ENCODE assay signal across 22 cellular contexts in genomic region chr3:118949113-118949760, GRCh38.
DNase-seq lines count a peak whose midpoint lies in the region; TF ChIP-seq lines count a peak whose summit lies in the region.
"Had no signal": no experiment of that assay in that cellular context is flagged by ENCODE, and none has a peak within 500 bp of the region (broad histone marks: within the 10 kb centered on the region; RNA-seq: fewer than 3 reads in every experiment).

No MANE protein-coding gene starts in this region.

- peaks cover 0 to 1% (median 0%) of the 10 kb centered on the region in 8 donors for H3K9me3 Mint-ChIP-seq in CD4-positive, alpha-beta memory T cell
- H3K9me3 Mint-ChIP-seq in activated CD4-positive, alpha-beta memory T cell treated with anti-CD3 and anti-CD28 coated beads for 36 hours, result no peaks in the 10 kb centered on the region
- H3K9me3 Mint-ChIP-seq in endodermal cell, result peaks cover 8% of the 10 kb centered on the region

- POLR2A ChIA-PET in CD4-positive, alpha-beta memory T cell (lab: Charles Lee; ENCODE audit: partially characterized antibody), result no interaction called here
- POLR2A ChIA-PET in activated CD4-positive, alpha-beta memory T cell treated with anti-CD3 and anti-CD28 coated beads for 36 hours (lab: Charles Lee), result no interaction called here

- BruUV-seq in mammary epithelial cell (replicated peaks; lab: Mats Ljungman, UMichigan), result no TSS peak

- no peaks in the 10 kb centered on the region for H3K79me2 ChIP-seq in mammary epithelial cell (ENCODE audit: insufficient read depth, low read length)

- CTCF ChIA-PET in CD4-positive, alpha-beta memory T cell (lab: Charles Lee; ENCODE audit: partially characterized antibody), result interaction anchor here (1.3 to 1.7 kb wide), 3 partner anchors 64 to 85 kb away, joined by 3 to 5 read pairs (median 3); partner anchors contain the start of gene IGSF11
- CTCF ChIA-PET in activated CD4-positive, alpha-beta memory T cell treated with anti-CD3 and anti-CD28 coated beads for 36 hours (lab: Charles Lee), result interaction anchor here (0.6 to 2.3 kb wide), 3 partner anchors 66 to 116 kb away, joined by 3 to 8 read pairs (median 6); partner anchors contain the start of gene IGSF11
- CTCF ChIA-PET in mammary epithelial cell (lab: Charles Lee; ENCODE audit: low non-redundant PET), result no interaction called here

- H3K4me1 Mint-ChIP-seq in CD4-positive, alpha-beta memory T cell, result peaks cover 21 to 46% (median 36%) of the 10 kb centered on the region in 4 donors
- peaks cover 28% of the 10 kb centered on the region for H3K4me1 Mint-ChIP-seq in activated CD4-positive, alpha-beta memory T cell treated with anti-CD3 and anti-CD28 coated beads for 36 hours (ENCODE audit: low read depth)
- H3K4me1 Mint-ChIP-seq in endodermal cell, result peaks cover 32% of the 10 kb centered on the region

- no peak overlapping the region for H3K4me3 ChIP-seq in CD4-positive, alpha-beta memory T cell (ENCODE audit: low read length in 2 of 2)
- H3K4me3 ChIP-seq in endodermal cell (ENCODE audit: low read length) (no peak overlapping the region), mammary epithelial cell (replicated peaks in 1 of 3; ENCODE audit: insufficient read depth in 1 of 3, low read depth in 2 of 3, low read length in 3 of 3) (no peak overlapping the region)
- H3K4me3 ChIP-seq: BLaER1, MG63, skin epidermis had no signal

- dilution Hi-C loops in mammary epithelial cell (cut with HindIII; ENCODE audit: low sequenced_read_pairs), result no loop called here

- TF ChIP-seq CTCF in endodermal cell (conservative IDR thresholded peaks at IDR 0.05) (no peak), mammary epithelial cell (conservative IDR thresholded peaks at IDR 0.05 in 1 of 2, IDR thresholded peaks at IDR 0.05 in 1 of 2; ENCODE audit: extremely low read depth in 1 of 2, insufficient read depth in 1 of 2, low read depth in 1 of 2, low read length in 2 of 2) (no peak)

- H3K27me3 Mint-ChIP-seq in CD4-positive, alpha-beta memory T cell, result peaks cover 0 to 1% of the 10 kb centered on the region in 2 donors
- no peaks in the 10 kb centered on the region for H3K27me3 Mint-ChIP-seq in activated CD4-positive, alpha-beta memory T cell treated with anti-CD3 and anti-CD28 coated beads for 36 hours
- H3K27me3 Mint-ChIP-seq in endodermal cell (ENCODE audit: insufficient read depth), result peaks cover 2% of the 10 kb centered on the region

- H4K20me1 ChIP-seq in mammary epithelial cell (ENCODE audit: insufficient read depth, low read length), result no peaks in the 10 kb centered on the region
- H4K20me1 ChIP-seq: BLaER1 had no signal

- WGBS in endodermal cell (ENCODE audit: insufficient coverage in 1 of 2, insufficient read length in 1 of 2), 2 experiments, result 69% methylated on average over 1 of the region's 1 CpG; no CpG with 5 or more reads in 1 of the 2 experiments
- 0% methylated on average over 1 of the region's 1 CpG for WGBS in mammary epithelial cell (ENCODE audit: low coverage, missing lambda C conversion rate)

- peak overlapping the region; percentile 52 to 91 (median 75) for H3K27ac Mint-ChIP-seq in CD4-positive, alpha-beta memory T cell
- peak overlapping the region; percentile 57 for H3K27ac Mint-ChIP-seq in activated CD4-positive, alpha-beta memory T cell treated with anti-CD3 and anti-CD28 coated beads for 36 hours
- peak overlapping the region; percentile 69 for H3K27ac Mint-ChIP-seq in endodermal cell

- no peaks in the 10 kb centered on the region for H3K36me3 Mint-ChIP-seq in CD4-positive, alpha-beta memory T cell
- H3K36me3 Mint-ChIP-seq in activated CD4-positive, alpha-beta memory T cell treated with anti-CD3 and anti-CD28 coated beads for 36 hours, result peaks cover 2% of the 10 kb centered on the region
- peaks cover 7% of the 10 kb centered on the region for H3K36me3 Mint-ChIP-seq in endodermal cell (ENCODE audit: low read depth)

- peaks cover 35% of the 10 kb centered on the region for H3K4me1 ChIP-seq in CD4-positive, alpha-beta memory T cell (ENCODE audit: insufficient read depth, low read length)
- H3K4me1 ChIP-seq in endodermal cell (ENCODE audit: control insufficient read depth, insufficient read depth, low read length) (peaks cover 4% of the 10 kb centered on the region), mammary epithelial cell (ENCODE audit: insufficient read depth, low read length) (no peaks in the 10 kb centered on the region)

- no peak overlapping the region for H2AFZ ChIP-seq in mammary epithelial cell (ENCODE audit: low read depth, low read length)

- no peak overlapping the region for H3K4me2 ChIP-seq in mammary epithelial cell (ENCODE audit: insufficient read depth, low read depth, low read length)
- H3K4me2 ChIP-seq: BLaER1 had no signal

- no peaks in the 10 kb centered on the region for H3K27me3 ChIP-seq in CD4-positive, alpha-beta memory T cell (ENCODE audit: insufficient read depth, low read length)
- H3K27me3 ChIP-seq in endodermal cell (ENCODE audit: control insufficient read depth, insufficient read depth, low read length, poor library complexity, severe bottlenecking) (peaks cover 7% of the 10 kb centered on the region), mammary epithelial cell (ENCODE audit: insufficient read depth, low read length) (no peaks in the 10 kb centered on the region)
- H3K27me3 ChIP-seq: BLaER1 had no signal

- no peak overlapping the region for H3K27ac ChIP-seq in CD4-positive, alpha-beta memory T cell (ENCODE audit: low read depth, low read length)
- H3K27ac ChIP-seq in endodermal cell (ENCODE audit: low read depth, low read length) (no peak overlapping the region), mammary epithelial cell (ENCODE audit: insufficient read depth, low read depth, low read length) (no peak overlapping the region)
- H3K27ac ChIP-seq: BLaER1, skin epidermis had no signal

- peak; percentile 28 for DNase-seq in NCI-H2171 treated with DMSO at 0.1 percent for 48 hours (lab: John Stamatoyannopoulos, UW)
- DNase-seq in NCI-H2171 (lab: John Stamatoyannopoulos, UW), result no peak
- peak in 4 of 5 donors; percentile 19 to 45 (median 30) for DNase-seq in CD4-positive, alpha-beta memory T cell
- no peak for DNase-seq in activated CD4-positive, alpha-beta memory T cell treated with anti-CD3 and anti-CD28 coated beads for 36 hours
- DNase-seq in endodermal cell, result no peak
- no peak for DNase-seq in NCI-H2196 (lab: John Stamatoyannopoulos, UW; ENCODE audit: unreplicated experiment)
- DNase-seq in mammary epithelial cell, result no peak
- DNase-seq in hippocampal formation (lab: John Stamatoyannopoulos, UW), result no peak
- DNase-seq: activated CD4-positive, CD25-positive, alpha-beta regulatory T cell treated with anti-CD3 and anti-CD28 coated beads, Interleukin-2, amount 50 U/mL, for 72 hours; anterior cingulate cortex; cerebellar nuclear complex; DMS153; effector CD4-positive, alpha-beta T cell; HCEC 1CT; left cardiac atrium; MG63; NCI-H146; NCI-H446 treated with DMSO at 0.1 percent for 48 hours; posterior cingulate gyrus; stimulated activated CD4-positive, alpha-beta T cell treated with anti-CD3 and anti-CD28 coated beads, Interleukin-4, amount 100 ng/mL, for 1 hour had no signal

- H3K36me3 ChIP-seq in CD4-positive, alpha-beta memory T cell (ENCODE audit: insufficient read depth, low read length), result no peaks in the 10 kb centered on the region
- no peaks in the 10 kb centered on the region for H3K36me3 ChIP-seq in endodermal cell (ENCODE audit: control insufficient read depth, insufficient read depth, low read length)
- no peaks in the 10 kb centered on the region for H3K36me3 ChIP-seq in mammary epithelial cell (ENCODE audit: insufficient read depth, low read length)
- H3K36me3 ChIP-seq: BLaER1, MG63 had no signal

- in situ Hi-C loops in mammary epithelial cell (cut with MboI; ENCODE audit: low sequenced_read_pairs in 2 of 2), result no loop called here

- H3K4me3 Mint-ChIP-seq in CD4-positive, alpha-beta memory T cell, result peak overlapping the region in 7 of 8 donors; percentile 66 to 91 (median 77)
- H3K4me3 Mint-ChIP-seq in activated CD4-positive, alpha-beta memory T cell treated with anti-CD3 and anti-CD28 coated beads for 36 hours, result no peak overlapping the region
- no peak overlapping the region for H3K4me3 Mint-ChIP-seq in endodermal cell

- no peak overlapping the region for H3K9ac ChIP-seq in endodermal cell (ENCODE audit: extremely low read depth, low read length, poor library complexity, severe bottlenecking)
- H3K9ac ChIP-seq in mammary epithelial cell (ENCODE audit: insufficient read depth, low read length), result no peak overlapping the region
- H3K9ac ChIP-seq: BLaER1 had no signal

- intact Hi-C loops in CD4-positive, alpha-beta memory T cell (cut with micrococcal nuclease), result no loop called here
- intact Hi-C loops in activated CD4-positive, alpha-beta memory T cell treated with anti-CD3 and anti-CD28 coated beads for 36 hours (cut with micrococcal nuclease), result loop anchor here (5.0 kb wide), 3 partner anchors 33 to 293 kb away; partner anchors contain the start of gene B4GALT4
- intact Hi-C loops in mammary epithelial cell (cut with micrococcal nuclease), result no loop called here

- H3K9me3 ChIP-seq in CD4-positive, alpha-beta memory T cell (ENCODE audit: control insufficient read depth in 1 of 2, low read length in 2 of 2), result no peaks in the 10 kb centered on the region
- H3K9me3 ChIP-seq in endodermal cell (ENCODE audit: control insufficient read depth, low read length), result peaks cover 8% of the 10 kb centered on the region
- H3K9me3 ChIP-seq in mammary epithelial cell (replicated peaks; ENCODE audit: insufficient read depth, low read length), result no peaks in the 10 kb centered on the region
- H3K9me3 ChIP-seq: MG63 had no signal

Comparison
In these comparisons a context has a peak if more than half of its experiments do, and no peak if none do; other contexts are left out.
1. DNase-seq: peak in NCI-H2171 treated with DMSO at 0.1 percent for 48 hours (single experiment) and CD4-positive, alpha-beta memory T cell (4 of 5); none in NCI-H2171 (single experiment), activated CD4-positive, alpha-beta memory T cell treated with anti-CD3 and anti-CD28 coated beads for 36 hours (single experiment), endodermal cell (single experiment), NCI-H2196 (single experiment), mammary epithelial cell (single experiment) and hippocampal formation (0 of 2).
2. H3K4me3 Mint-ChIP-seq: peak in CD4-positive, alpha-beta memory T cell (7 of 8); none in activated CD4-positive, alpha-beta memory T cell treated with anti-CD3 and anti-CD28 coated beads for 36 hours (single experiment) and endodermal cell (single experiment).
3. Peak in every context shown above with its lines, with median percentiles within 50 percentile points of each other: H3K27ac Mint-ChIP-seq.